Comparison of ENCODE assay signal across 1 cellular context in the genomic region with DNA sequence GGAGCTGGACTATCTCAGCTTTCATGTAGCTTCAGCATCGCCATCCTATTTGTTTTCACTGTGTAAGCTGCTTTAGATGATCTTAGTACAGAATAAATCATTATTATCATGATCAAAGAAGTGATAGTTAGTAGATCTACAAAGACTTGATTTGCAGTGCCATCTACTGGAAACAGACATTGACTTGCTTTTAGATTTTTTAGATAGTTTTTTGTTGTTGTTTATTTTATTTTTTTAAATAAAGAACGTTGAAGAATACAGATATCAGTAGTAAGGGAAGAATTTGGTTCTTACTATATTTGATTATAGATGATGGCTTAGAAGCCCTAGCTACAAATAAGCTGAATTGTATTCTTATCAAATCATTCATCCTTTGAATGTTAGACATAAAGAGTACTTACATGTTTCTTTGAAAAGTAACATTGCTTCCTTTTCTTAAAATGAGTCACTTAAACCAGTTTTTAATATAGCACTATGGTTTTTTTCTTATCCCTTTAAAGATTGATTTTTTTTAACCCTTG.
TF ChIP-seq lines count a peak whose summit lies in the region.

No MANE protein-coding gene starts in this region.

TF ChIP-seq in WTC11, 78 proteins besides CTCF, POLR2A, EP300 and RAD21 (continued from another document):
- TF ChIP-seq ARID4B (CRISPR knock-in tag; IDR thresholded peaks at IDR 0.05; ENCODE audit: borderline replicate concordance) (no peak), TCF7 (CRISPR knock-in tag; IDR thresholded peaks at IDR 0.05; ENCODE audit: low read depth) (no peak), HMGA2 (CRISPR knock-in tag; IDR thresholded peaks at IDR 0.05) (no peak), NR3C1 (CRISPR knock-in tag; conservative IDR thresholded peaks at IDR 0.05; ENCODE audit: low read depth) (no peak), ESRRA (CRISPR knock-in tag; IDR thresholded peaks at IDR 0.05; ENCODE audit: borderline replicate concordance) (no peak), ZNF423 (CRISPR knock-in tag; IDR thresholded peaks at IDR 0.05) (no peak)
- TF ChIP-seq, protein P1, sequence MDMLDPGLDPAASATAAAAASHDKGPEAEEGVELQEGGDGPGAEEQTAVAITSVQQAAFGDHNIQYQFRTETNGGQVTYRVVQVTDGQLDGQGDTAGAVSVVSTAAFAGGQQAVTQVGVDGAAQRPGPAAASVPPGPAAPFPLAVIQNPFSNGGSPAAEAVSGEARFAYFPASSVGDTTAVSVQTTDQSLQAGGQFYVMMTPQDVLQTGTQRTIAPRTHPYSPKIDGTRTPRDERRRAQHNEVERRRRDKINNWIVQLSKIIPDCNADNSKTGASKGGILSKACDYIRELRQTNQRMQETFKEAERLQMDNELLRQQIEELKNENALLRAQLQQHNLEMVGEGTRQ (CRISPR knock-in tag; IDR thresholded peaks at IDR 0.05), result no peak
